Comparison of ENCODE assay signal across 8 cellular contexts in genomic region chr4:31370866-31371465, GRCh38.
DNase-seq lines count a peak whose midpoint lies in the region; ATAC-seq, FAIRE-seq and TF ChIP-seq lines count a peak whose summit lies in the region.

No MANE protein-coding gene starts in this region.

- no peaks in the 10 kb centered on the region for H3K36me3 ChIP-seq in BE2C
- H3K36me3 ChIP-seq in astrocyte (ENCODE audit: insufficient read depth, low read length) = no peaks in the 10 kb centered on the region
- H3K36me3 ChIP-seq in effector memory CD4-positive, alpha-beta T cell (ENCODE audit: control insufficient read depth, insufficient read depth, low read length) = no peaks in the 10 kb centered on the region

- no peaks in the 10 kb centered on the region for H3K36me3 Mint-ChIP-seq in astrocyte (ENCODE audit: low read depth, unreplicated experiment)

- no peaks in the 10 kb centered on the region for H3K79me2 ChIP-seq in astrocyte (ENCODE audit: insufficient read depth, low read length)

- H3K9me3 ChIP-seq in BE2C (no peaks in the 10 kb centered on the region), astrocyte (ENCODE audit: insufficient read depth, low read depth, low read length) (no peaks in the 10 kb centered on the region)
- H3K9me3 ChIP-seq in effector memory CD4-positive, alpha-beta T cell (ENCODE audit: control insufficient read depth, low read length) = no peaks in the 10 kb centered on the region

- H3K27me3 Mint-ChIP-seq in astrocyte (ENCODE audit: low read depth, unreplicated experiment) = no peaks in the 10 kb centered on the region

- no peaks in the 10 kb centered on the region for H4K20me1 ChIP-seq in astrocyte (ENCODE audit: insufficient read depth, low read length)

- TF ChIP-seq CTCF in BE2C (IDR thresholded peaks at IDR 0.05; ENCODE audit: low read depth, low read length) (peak; percentile 86), astrocyte (IDR thresholded peaks at IDR 0.05; ENCODE audit: insufficient read depth, low read depth, low read length) (peak; percentile 80)

- no peaks in the 10 kb centered on the region for H3K9me3 Mint-ChIP-seq in astrocyte (ENCODE audit: unreplicated experiment)

- no peak overlapping the region for H3K4me3 ChIP-seq in BE2C (ENCODE audit: low read depth, low read length)
- no peak overlapping the region for H3K4me3 ChIP-seq in astrocyte (ENCODE audit: insufficient read depth, low read depth, low read length)
- H3K4me3 ChIP-seq in effector memory CD4-positive, alpha-beta T cell (ENCODE audit: insufficient read depth, low read depth, low read length, poor library complexity, severe bottlenecking) = no peak overlapping the region

- H3K27ac ChIP-seq in astrocyte (ENCODE audit: low read depth, low read length) = no peak overlapping the region
- H3K27ac ChIP-seq in effector memory CD4-positive, alpha-beta T cell (ENCODE audit: insufficient read depth, low read length, poor library complexity, severe bottlenecking) = no peak overlapping the region

- no peak overlapping the region for H3K27ac Mint-ChIP-seq in astrocyte (ENCODE audit: unreplicated experiment)

- H3K4me1 Mint-ChIP-seq in astrocyte (ENCODE audit: low read depth, unreplicated experiment) = peaks cover 9% of the 10 kb centered on the region

- H2AFZ ChIP-seq in astrocyte (ENCODE audit: low read depth, low read length) = no peak overlapping the region

- H3K27me3 ChIP-seq in BE2C (no peaks in the 10 kb centered on the region), astrocyte (ENCODE audit: insufficient read depth, low read length) (no peaks in the 10 kb centered on the region)
- no peaks in the 10 kb centered on the region for H3K27me3 ChIP-seq in effector memory CD4-positive, alpha-beta T cell (replicated peaks; ENCODE audit: control insufficient read depth, insufficient read depth, low read length, poor library complexity, severe bottlenecking)

- no peaks in the 10 kb centered on the region for H3K4me1 ChIP-seq in BE2C
- H3K4me1 ChIP-seq in astrocyte (ENCODE audit: insufficient read depth, low read length) = no peaks in the 10 kb centered on the region
- H3K4me1 ChIP-seq in effector memory CD4-positive, alpha-beta T cell (ENCODE audit: control insufficient read depth, insufficient read depth, low read length, poor library complexity, severe bottlenecking) = no peaks in the 10 kb centered on the region

- H3K9ac ChIP-seq in astrocyte (ENCODE audit: low read length) = no peak overlapping the region

- H3K4me2 ChIP-seq in astrocyte (ENCODE audit: low read length) = no peak overlapping the region

- no peak for FAIRE-seq in astrocyte (lab: Jason Lieb, UNC)
- FAIRE-seq in urothelium cell line (lab: Jason Lieb, UNC) = peak; percentile 97

- DNase-seq in BE2C (no peak), NCI-H2081 treated with DMSO at 0.1 percent for 48 hours (lab: John Stamatoyannopoulos, UW) (peak; percentile 31), astrocyte (ENCODE audit: low read depth) (peak; percentile 16), iris pigment epithelial cell (ENCODE audit: low read depth) (peak; percentile 25), urothelium cell line (ENCODE audit: low spot score) (peak; percentile 64)
- no peak for DNase-seq in effector memory CD4-positive, alpha-beta T cell

- no peak overlapping the region for H3K4me3 Mint-ChIP-seq in astrocyte (ENCODE audit: unreplicated experiment)

- ATAC-seq in GM18870 (IDR thresholded peaks at IDR 0.05; ENCODE audit: unreplicated experiment) = peak; percentile 93
- ATAC-seq in HG03060 (IDR thresholded peaks at IDR 0.05; ENCODE audit: low read depth, unreplicated experiment) = peak; percentile 90

Comparison
In these comparisons a context has a peak if more than half of its experiments do, and no peak if none do; other contexts are left out.
1. DNase-seq: peak in NCI-H2081 treated with DMSO at 0.1 percent for 48 hours (single experiment), astrocyte (single experiment), iris pigment epithelial cell (single experiment) and urothelium cell line (single experiment); none in BE2C (single experiment) and effector memory CD4-positive, alpha-beta T cell (0 of 3).